ENCODE assay signal across 8 cellular contexts in the genomic region with DNA sequence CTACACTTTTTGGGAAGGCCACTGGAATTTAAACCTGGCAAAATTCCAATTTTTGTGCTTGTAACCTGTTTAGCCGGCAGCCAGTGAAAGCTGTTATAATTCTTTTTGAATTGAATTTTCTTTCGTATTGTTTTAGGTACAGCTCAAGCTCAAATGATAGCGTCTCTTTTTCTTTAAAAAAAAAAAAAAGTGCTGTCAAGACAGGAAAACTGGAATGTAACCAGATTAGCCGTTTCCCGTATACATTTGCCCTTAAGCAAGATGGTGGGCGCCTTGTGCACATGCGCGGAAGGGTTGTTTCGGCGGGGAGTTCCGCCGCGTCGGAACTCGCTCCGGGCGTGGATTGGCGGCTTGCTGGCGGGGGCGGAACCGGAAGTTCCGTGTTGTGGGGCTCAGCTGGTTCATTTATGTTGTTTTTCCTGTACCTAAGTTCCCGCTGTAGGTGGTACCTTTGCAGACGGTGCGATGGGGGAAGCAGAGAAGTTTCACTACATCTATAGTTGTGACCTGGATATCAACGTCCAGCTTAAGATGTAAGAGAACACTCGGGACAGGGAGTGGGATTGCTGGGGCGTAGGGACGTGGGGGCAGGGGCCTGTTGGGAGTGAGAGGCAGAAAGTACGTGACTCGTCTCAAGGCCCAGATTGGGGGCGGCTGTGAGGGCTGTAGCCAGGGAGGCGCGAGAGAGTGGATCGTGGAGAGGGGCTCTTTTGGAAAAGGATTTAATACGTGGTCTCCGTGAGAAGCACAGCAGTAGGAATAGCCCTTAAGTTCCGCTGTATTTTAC. TPM values are rescaled to one million over a fixed set of nuclear protein-coding genes. Genes with fewer than 3 reads are reported as not detected.
DNase-seq lines count a peak whose midpoint lies in the region; ATAC-seq, FAIRE-seq and TF ChIP-seq lines count a peak whose summit lies in the region.

A gene (plus strand): TSS at position 408 of the 787 bp plus-strand sequence. CDS start 58 bp downstream, at position 466.

- H4K20me1 ChIP-seq in OCI-LY7 (ENCODE audit: insufficient read depth, low read length) (no peaks in the 10 kb centered on the region; the same call in 1 of the 2 replicates), endothelial cell of umbilical vein (replicated peaks; ENCODE audit: control insufficient read depth, extremely low read depth, insufficient read depth, low read length) (no peaks in the 10 kb centered on the region)

- dilution Hi-C loops in endothelial cell of umbilical vein (cut with MboI; ENCODE audit: extremely low pct_ligation_motif_present, low sequenced_read_pairs) = no loop called here

- peaks cover 8% of the 10 kb centered on the region for H3K36me3 ChIP-seq in OCI-LY7 (ENCODE audit: insufficient read depth, low read length)
- H3K36me3 ChIP-seq in endothelial cell of umbilical vein (ENCODE audit: control insufficient read depth in 2 of 2, extremely low read depth in 1 of 2, insufficient read depth in 2 of 2, low read length in 2 of 2) = peaks cover 3 to 7% of the 10 kb centered on the region in 2 experiments

- TF ChIP-seq CTCF in D721Med (IDR thresholded peaks at IDR 0.05; ENCODE audit: insufficient read depth, missing control alignments) (no peak), OCI-LY7 (conservative IDR thresholded peaks at IDR 0.05; ENCODE audit: low read length) (no peak), endothelial cell of umbilical vein (IDR thresholded peaks at IDR 0.05; ENCODE audit: extremely low read depth in 1 of 2, insufficient read depth in 1 of 2, low read depth in 1 of 2, low read length in 2 of 2) (no peak)

- peak; percentile 95 for FAIRE-seq in D721Med (lab: Jason Lieb, UNC)
- FAIRE-seq in endothelial cell of umbilical vein (lab: Jason Lieb, UNC) = peak; percentile 94

- CTCF ChIA-PET in OCI-LY7 (lab: Charles Lee; ENCODE audit: unreplicated experiment) (no interaction called here), endothelial cell of umbilical vein (lab: Charles Lee) (interaction anchor here (1.0 to 1.2 kb wide), 2 partner anchors 9 to 73 kb away, joined by 3 to 7 read pairs; no protein-coding TSS in a partner anchor)

- peak within 1 kb of the TSS; percentile 83 for H3K4me2 ChIP-seq in OCI-LY7 (ENCODE audit: low read length)
- H3K4me2 ChIP-seq in endothelial cell of umbilical vein (ENCODE audit: insufficient read depth, low read length) = peak within 1 kb of the TSS; percentile 84

- H3K9me1 ChIP-seq in endothelial cell of umbilical vein (replicated peaks; ENCODE audit: control insufficient read depth, extremely low read depth, insufficient read depth, low read length) = no peaks in the 10 kb centered on the region

- H3K4me3 ChIP-seq in OCI-LY7 (ENCODE audit: low read depth, low read length, poor library complexity, severe bottlenecking) (peak within 1 kb of the TSS; percentile 89), endothelial cell of umbilical vein (replicated peaks in 1 of 3; ENCODE audit: insufficient read depth in 1 of 3, low read depth in 1 of 3, low read length in 3 of 3) (peak within 1 kb of the TSS; percentile 65 to 97 (median 95))

- DNase-seq in D721Med (ENCODE audit: insufficient read length, low spot score) = peak; percentile 57
- peak; percentile 39 for DNase-seq in HuH-7.5 (ENCODE audit: low spot score)
- DNase-seq in OCI-LY7 (ENCODE audit: low spot score) = peak; percentile 92
- peak; percentile 97 for DNase-seq in activated T-cell treated with anti-CD3 and anti-CD28 coated beads for 1 hour (ENCODE audit: low read depth)
- DNase-seq in endothelial cell of umbilical vein (ENCODE audit: low read depth, low spot score) = peak; percentile 98
- DNase-seq in midbrain (lab: John Stamatoyannopoulos, UW) = peak; percentile 96
- DNase-seq in stimulated activated CD8-positive, alpha-beta memory T cell treated with anti-CD3 and anti-CD28 coated beads, Interleukin-2, amount 100 ng/mL, for 1 hour (ENCODE audit: low read depth in 2 of 2) = peak; percentile 93 to 95

- peaks cover 22% of the 10 kb centered on the region for H3K79me2 ChIP-seq in OCI-LY7 (ENCODE audit: insufficient read depth, low read depth, low read length)
- H3K79me2 ChIP-seq in endothelial cell of umbilical vein (ENCODE audit: control insufficient read depth, insufficient read depth, low read length) = peaks cover 25% of the 10 kb centered on the region

- POLR2A ChIA-PET in OCI-LY7 (lab: Charles Lee) (interaction anchor here (0.7 kb wide), 2 partner anchors 437 to 1100 kb away, joined by 3 to 4 read pairs; no protein-coding TSS in a partner anchor), endothelial cell of umbilical vein (lab: Charles Lee) (no interaction called here)

- ATAC-seq in GM21526 (IDR thresholded peaks at IDR 0.05; ENCODE audit: low FRiP score, unreplicated experiment) = peak; percentile 98

- H3K9me3 ChIP-seq in OCI-LY7 (ENCODE audit: low read length) (no peaks in the 10 kb centered on the region), endothelial cell of umbilical vein (replicated peaks; ENCODE audit: control insufficient read depth, insufficient read depth, low read length) (no peaks in the 10 kb centered on the region)

- H2AFZ ChIP-seq in OCI-LY7 (ENCODE audit: low read length) = peak within 1 kb of the TSS; percentile 99
- peak within 1 kb of the TSS; percentile 99 for H2AFZ ChIP-seq in endothelial cell of umbilical vein (ENCODE audit: low read depth, low read length)

- H3K27me3 ChIP-seq in endothelial cell of umbilical vein (ENCODE audit: control insufficient read depth in 2 of 2, insufficient read depth in 2 of 2, low read length in 2 of 2) = peaks cover 0 to 2% of the 10 kb centered on the region in 2 experiments

- H3K4me1 ChIP-seq in OCI-LY7 (ENCODE audit: insufficient read depth, low read length, poor library complexity, severe bottlenecking) (peaks cover 12% of the 10 kb centered on the region), endothelial cell of umbilical vein (ENCODE audit: control insufficient read depth, extremely low read depth, insufficient read depth, low read length) (peaks cover 9% of the 10 kb centered on the region)

- TF ChIP-seq POLR2A in endothelial cell of umbilical vein (IDR thresholded peaks at IDR 0.05; ENCODE audit: low read depth, low read length) = peak; percentile 39

- H3K9ac ChIP-seq in endothelial cell of umbilical vein (replicated peaks; ENCODE audit: extremely low read depth, insufficient read depth, low read length) = peak within 1 kb of the TSS; percentile 94

- BruUV-seq in OCI-LY7 (replicated peaks; lab: Mats Ljungman, UMichigan) = no TSS peak
- no TSS peak for BruUV-seq in endothelial cell of umbilical vein (replicated peaks; lab: Mats Ljungman, UMichigan)

- no peaks in the 10 kb centered on the region for H3K9me2 ChIP-seq in OCI-LY7 (ENCODE audit: insufficient read depth, low read length)

- H3K27ac ChIP-seq in OCI-LY7 (ENCODE audit: low read depth, low read length, poor library complexity, severe bottlenecking) (no peak within 1 kb of the TSS), endothelial cell of umbilical vein (ENCODE audit: insufficient read depth, low read depth, low read length) (peak within 1 kb of the TSS; percentile 87)

- intact Hi-C loops in OCI-LY7 (cut with micrococcal nuclease; ENCODE audit: unreplicated experiment) = no loop called here
- intact Hi-C loops in endothelial cell of umbilical vein (cut with micrococcal nuclease) = no loop called here

TF ChIP-seq in endothelial cell of umbilical vein, 7 proteins besides CTCF, POLR2A, EP300 and RAD21:
- TF ChIP-seq GATA2 (IDR thresholded peaks at IDR 0.05; ENCODE audit: insufficient read depth, insufficient read length, low read depth, low read length) (no peak), EZH2 (IDR thresholded peaks at IDR 0.05; ENCODE audit: borderline replicate concordance, low read depth, low read length, severe bottlenecking) (no peak), POLR2AphosphoS5 (IDR thresholded peaks at IDR 0.05; ENCODE audit: insufficient read depth, low read depth, low read length) (no peak), FOS (IDR thresholded peaks at IDR 0.05; ENCODE audit: borderline replicate concordance, insufficient read depth, low read length) (no peak), JUN (IDR thresholded peaks at IDR 0.05; ENCODE audit: borderline replicate concordance, insufficient read depth, insufficient read length, low read depth) (no peak), MYC (IDR thresholded peaks at IDR 0.05; ENCODE audit: low read depth, low read length) (no peak)
- TF ChIP-seq, protein P1, sequence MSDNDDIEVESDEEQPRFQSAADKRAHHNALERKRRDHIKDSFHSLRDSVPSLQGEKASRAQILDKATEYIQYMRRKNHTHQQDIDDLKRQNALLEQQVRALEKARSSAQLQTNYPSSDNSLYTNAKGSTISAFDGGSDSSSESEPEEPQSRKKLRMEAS (IDR thresholded peaks at IDR 0.05; ENCODE audit: insufficient read depth, insufficient read length) = no peak
TF ChIP-seq in endothelial cell of umbilical vein: peak in this region for 0.

RNA-seq across cellular contexts. Expression of the gene that starts here (rescaled TPM):
- 8.3 and 9.3 TPM in 2 replicates for total RNA-seq in OCI-LY7 (2014; rRNA removed; shearing (Covaris generic))
- total RNA-seq in OCI-LY7 (2022) (22.3 and 23.3 TPM in 2 replicates), endothelial cell of umbilical vein (45.8 and 47.3 TPM in 2 replicates)
- 13.8 and 19.5 TPM in 2 replicates for polyA plus RNA-seq in endothelial cell of umbilical vein
- 30.0 and 31.4 TPM in 2 replicates for polyA plus RNA-seq in endothelial cell of umbilical vein (2011; cell fraction: cytosol; rRNA removed)
- 50.0 and 52.8 TPM in 2 replicates for polyA plus RNA-seq in endothelial cell of umbilical vein (2011; cell fraction: nucleus; rRNA removed)
- 30.5 and 36.8 TPM in 2 replicates for polyA plus RNA-seq in endothelial cell of umbilical vein (2012)
- 31.7 and 48.6 TPM in 2 replicates for polyA minus RNA-seq in endothelial cell of umbilical vein
- 11.0 TPM for polyA minus RNA-seq in endothelial cell of umbilical vein (2011; cell fraction: cytosol; rRNA and poly(A)+ RNA removed)
- polyA minus RNA-seq in endothelial cell of umbilical vein (2011; cell fraction: nucleus; rRNA and poly(A)+ RNA removed) = 98.2 and 127 TPM in 2 replicates

Comparison
In these comparisons a context has a peak if more than half of its experiments do, and no peak if none do; other contexts are left out.
1. DNase-seq: peak in every context shown above with its lines; median percentile 98 in endothelial cell of umbilical vein; 97 in activated T-cell treated with anti-CD3 and anti-CD28 coated beads for 1 hour; 96 in midbrain; 94 in stimulated activated CD8-positive, alpha-beta memory T cell treated with anti-CD3 and anti-CD28 coated beads, Interleukin-2, amount 100 ng/mL, for 1 hour; 92 in OCI-LY7; 57 in D721Med; 39 in HuH-7.5.